Comparison of ENCODE assay signal across 23 cellular contexts in genomic region chr13:65901723-65902122, GRCh38.
A peak's percentile ranks its signal among the peaks of the same experiment; 100 is the strongest.
DNase-seq lines count a peak whose midpoint lies in the region; ATAC-seq and TF ChIP-seq lines count a peak whose summit lies in the region.
"Had no signal": no experiment of that assay in that cellular context is flagged by ENCODE, and none has a peak within 500 bp of the region (broad histone marks: within the 10 kb centered on the region; RNA-seq: fewer than 3 reads in every experiment).

No MANE protein-coding gene starts in this region.

- no peak overlapping the region for H4K5ac ChIP-seq in mesendoderm (ENCODE audit: low read length)

- H3K36me3 ChIP-seq in HUES64 (ENCODE audit: insufficient read depth, low read length) = no peaks in the 10 kb centered on the region
- no peaks in the 10 kb centered on the region for H3K36me3 ChIP-seq in mesendoderm (ENCODE audit: control insufficient read depth, insufficient read depth, low read length)
- H3K36me3 ChIP-seq in PC-3 (ENCODE audit: low read depth, low read length) = no peaks in the 10 kb centered on the region
- H3K36me3 ChIP-seq: BE2C, BLaER1 had no signal

- intact Hi-C loops in PC-3 (cut with micrococcal nuclease) = no loop called here

- H3K4me2 ChIP-seq in mesendoderm (ENCODE audit: low read length) (no peak overlapping the region), PC-3 (ENCODE audit: low read length) (no peak overlapping the region)
- H3K4me2 ChIP-seq: BLaER1 had no signal

- CTCF ChIA-PET in PC-3 (lab: Charles Lee) = no interaction called here

- no peak overlapping the region for H3K56ac ChIP-seq in mesendoderm (ENCODE audit: low read length)

- no peak overlapping the region for H3K18ac ChIP-seq in mesendoderm (ENCODE audit: low read length)

- BruUV-seq in PC-3 (replicated peaks; lab: Mats Ljungman, UMichigan) = no TSS peak

- no peaks in the 10 kb centered on the region for H3F3A ChIP-seq in PC-3 (ENCODE audit: low read length, unreplicated experiment)

- no peak overlapping the region for H2AK5ac ChIP-seq in mesendoderm (ENCODE audit: low read length)

- TF ChIP-seq CTCF in PC-3 (conservative IDR thresholded peaks at IDR 0.05; ENCODE audit: low read depth, low read length) = no peak

- H4K8ac ChIP-seq in mesendoderm (ENCODE audit: low read depth, low read length) = no peak overlapping the region

- H3K79me2 ChIP-seq in mesendoderm (ENCODE audit: control insufficient read depth, insufficient read depth, low read length) (no peaks in the 10 kb centered on the region), PC-3 (ENCODE audit: low read length) (no peaks in the 10 kb centered on the region)

- H3K27me3 ChIP-seq in HUES64 (ENCODE audit: insufficient read depth, low read length) (no peaks in the 10 kb centered on the region), mesendoderm (ENCODE audit: insufficient read depth, low read length, poor library complexity) (no peaks in the 10 kb centered on the region), PC-3 (ENCODE audit: low read length) (no peaks in the 10 kb centered on the region)
- H3K27me3 ChIP-seq: BE2C, BLaER1 had no signal

- H2BK15ac ChIP-seq in mesendoderm (replicated peaks; ENCODE audit: low read depth) = no peak overlapping the region

- H3K4ac ChIP-seq in mesendoderm (ENCODE audit: low read depth, low read length) = no peak overlapping the region

- H2BK5ac ChIP-seq in mesendoderm (ENCODE audit: low read length) = no peak overlapping the region

- no peaks in the 10 kb centered on the region for H3K79me1 ChIP-seq in mesendoderm (ENCODE audit: low read length)

- H3K4me3 ChIP-seq in HUES64 (ENCODE audit: low read length) (no peak overlapping the region), mesendoderm (ENCODE audit: low read length) (no peak overlapping the region), PC-3 (ENCODE audit: low read length) (no peak overlapping the region)
- H3K4me3 ChIP-seq: BLaER1, GM12878 had no signal

- no peak overlapping the region for H2AFZ ChIP-seq in PC-3 (ENCODE audit: low read length)

- POLR2A ChIA-PET in PC-3 (lab: Charles Lee; ENCODE audit: unreplicated experiment) = no interaction called here

- 0 out of 2 replicates have a peak overlapping the region, but pooled peaks have one; percentile 14 for H3K9ac ChIP-seq in HUES64 (ENCODE audit: low read depth, low read length)
- H3K9ac ChIP-seq in mesendoderm (ENCODE audit: low read length) = no peak overlapping the region
- H3K9ac ChIP-seq in PC-3 (ENCODE audit: low read length) = no peak overlapping the region
- H3K9ac ChIP-seq: BLaER1 had no signal

- H2BK120ac ChIP-seq in mesendoderm (ENCODE audit: low read depth, low read length) = no peak overlapping the region

- H4K20me1 ChIP-seq in PC-3 (ENCODE audit: low read length) = no peaks in the 10 kb centered on the region
- H4K20me1 ChIP-seq: BLaER1 had no signal

- no peaks in the 10 kb centered on the region for H3K9me3 ChIP-seq in HUES64 (ENCODE audit: insufficient read depth, low read depth, low read length)
- no peaks in the 10 kb centered on the region for H3K9me3 ChIP-seq in PC-3 (ENCODE audit: low read length)
- H3K9me3 ChIP-seq: BE2C, BLaER1 had no signal

- peaks cover 6% of the 10 kb centered on the region; the same call in 1 of the 2 replicates for H3K4me1 ChIP-seq in HUES64 (ENCODE audit: insufficient read depth, low read length)
- no peaks in the 10 kb centered on the region for H3K4me1 ChIP-seq in mesendoderm (ENCODE audit: control insufficient read depth, low read depth, low read length)
- no peaks in the 10 kb centered on the region for H3K4me1 ChIP-seq in PC-3 (ENCODE audit: insufficient read depth, low read length)
- H3K4me1 ChIP-seq: BE2C, BLaER1 had no signal

- no peaks in the 10 kb centered on the region for H3K9me2 ChIP-seq in PC-3 (replicated peaks; ENCODE audit: low read length)

- H3K27ac ChIP-seq in HUES64 (ENCODE audit: low read depth, low read length) = no peak overlapping the region
- H3K27ac ChIP-seq in mesendoderm (ENCODE audit: low read depth, low read length) = no peak overlapping the region
- no peak overlapping the region for H3K27ac ChIP-seq in PC-3 (ENCODE audit: low read length)
- H3K27ac ChIP-seq: BLaER1 had no signal

- H3K23ac ChIP-seq in mesendoderm (ENCODE audit: low read length) = no peak overlapping the region

- peak; percentile 1 for DNase-seq in SK-N-DZ (ENCODE audit: low spot score)
- peak; percentile 6 for DNase-seq in mesendoderm
- DNase-seq in PC-3 = no peak
- DNase-seq in activated CD4-positive, alpha-beta T cell treated with anti-CD3 and anti-CD28 coated beads, Interleukin-2, amount 50 U/mL, for 1 hour = no peak
- DNase-seq: 8988T; ACHN; BE2C; C1 segment of cervical spinal cord; CD4-positive, alpha-beta memory T cell; CD4-positive, CD25-positive, alpha-beta regulatory T cell; CD8-positive, alpha-beta memory T cell; COR-L47; DMS 273 treated with DMSO at 0.1 percent for 48 hours; DMS153; DMS53; DMS79; DND-41; EL; GDM1 had no signal

- ATAC-seq in PC-3 (no peak), GM21515 (IDR thresholded peaks at IDR 0.05; ENCODE audit: unreplicated experiment) (no peak)
- ATAC-seq: GM12878 had no signal

Comparison
In these comparisons a context has a peak if more than half of its experiments do, and no peak if none do; other contexts are left out.
1. DNase-seq: peak in SK-N-DZ (single experiment) and mesendoderm (single experiment); none in PC-3 (single experiment) and activated CD4-positive, alpha-beta T cell treated with anti-CD3 and anti-CD28 coated beads, Interleukin-2, amount 50 U/mL, for 1 hour (single experiment).